33 cellular contexts compared by ENCODE assay signal in genomic region chr4:188383180-188383579, GRCh38.
"Had no signal": no experiment of that assay in that cellular context is flagged by ENCODE, and none has a peak within 500 bp of the region (broad histone marks: within the 10 kb centered on the region; RNA-seq: fewer than 3 reads in every experiment).

No MANE protein-coding gene starts in this region.

- H3K9me3 ChIP-seq: adrenal gland, ascending aorta, body of pancreas had no signal

- FAIRE-seq: astrocyte, bronchial epithelial cell had no signal

- H3K27ac ChIP-seq: adrenal gland, ascending aorta, body of pancreas, brain microvascular endothelial cell, breast epithelium, cardiac muscle cell had no signal

- H3K27me3 ChIP-seq: adrenal gland, ascending aorta, body of pancreas, brain microvascular endothelial cell, breast epithelium, cardiac muscle cell had no signal

- H3K36me3 ChIP-seq: adrenal gland, ascending aorta, brain microvascular endothelial cell, breast epithelium, cardiac muscle cell had no signal

- H3K4me3 ChIP-seq: adrenal gland, ascending aorta, body of pancreas, breast epithelium, cardiac muscle cell had no signal

- H3K4me1 ChIP-seq: adrenal gland, ascending aorta, body of pancreas, breast epithelium had no signal

- ATAC-seq: activated naive CD4-positive, alpha-beta T cell treated with anti-CD3 and anti-CD28 coated beads, Interleukin-2, amount 50 U/mL, for 72 hours; activated naive CD8-positive, alpha-beta T cell treated with anti-CD3 and anti-CD28 coated beads, Interleukin-2, amount 50 U/mL, for 24 hours; activated T-cell treated with anti-CD3 and anti-CD28 coated beads, Interleukin-2, amount 50 U/mL, for 4 hours; activated T-cell treated with anti-CD3 and anti-CD28 coated beads, Interleukin-2, amount 50 U/mL, for 72 hours; activated T-helper 17 cell treated with anti-CD3 and anti-CD28 coated beads, Interleukin-2, amount 50 U/mL, for 72 hours; body of pancreas had no signal

- DNase-seq: activated effector memory CD4-positive, alpha-beta T cell treated with anti-CD3 and anti-CD28 coated beads, Interleukin-2, amount 50 U/mL, for 16 hours; activated effector memory CD4-positive, alpha-beta T cell treated with Interleukin-2 at 50 U/mL for 16 hours; activated gamma-delta T cell; activated gamma-delta T cell treated with Interleukin-2 at 50 U/mL for 16 hours; activated naive CD4-positive, alpha-beta T cell; activated naive CD4-positive, alpha-beta T cell treated with anti-CD3 and anti-CD28 coated beads for 36 hours; activated naive CD4-positive, alpha-beta T cell treated with anti-CD3 and anti-CD28 coated beads, Interleukin-2, amount 10 ng/mL, durations not matched to agents 7 days and 5 days; activated naive CD4-positive, alpha-beta T cell treated with anti-CD3 and anti-CD28 coated beads, Interleukin-2, amount 50 U/mL, for 16 hours; activated naive CD4-positive, alpha-beta T cell treated with Interleukin-2 at 50 U/mL for 16 hours; activated naive CD8-positive, alpha-beta T cell treated with anti-CD3 and anti-CD28 coated beads for 36 hours; activated naive CD8-positive, alpha-beta T cell treated with anti-CD3 and anti-CD28 coated beads, Interleukin-2, amount 10 ng/mL, durations not matched to agents 7 days and 5 days; activated naive CD8-positive, alpha-beta T cell treated with anti-CD3 and anti-CD28 coated beads, Interleukin-2, amount 50 U/mL, for 24 hours; activated T-cell treated with anti-CD3 and anti-CD28 coated beads, Interleukin-2, amount 50 U/mL, for 24 hours; activated T-cell treated with anti-CD3 and anti-CD28 coated beads, Interleukin-2, amount 50 U/mL, for 4 hours; activated T-cell treated with anti-CD3 and anti-CD28 coated beads, Interleukin-2, amount 50 U/mL, for 48 hours; activated T-cell treated with anti-CD3 and anti-CD28 coated beads, Interleukin-2, amount 50 U/mL, for 72 hours; adrenal gland; amniotic stem cell; amygdala; anterior cingulate cortex; aorta; body of pancreas; brain microvascular endothelial cell; caudate nucleus; central memory CD4-positive, alpha-beta T cell; cerebellar nuclear complex had no signal
